In the genomic region with DNA sequence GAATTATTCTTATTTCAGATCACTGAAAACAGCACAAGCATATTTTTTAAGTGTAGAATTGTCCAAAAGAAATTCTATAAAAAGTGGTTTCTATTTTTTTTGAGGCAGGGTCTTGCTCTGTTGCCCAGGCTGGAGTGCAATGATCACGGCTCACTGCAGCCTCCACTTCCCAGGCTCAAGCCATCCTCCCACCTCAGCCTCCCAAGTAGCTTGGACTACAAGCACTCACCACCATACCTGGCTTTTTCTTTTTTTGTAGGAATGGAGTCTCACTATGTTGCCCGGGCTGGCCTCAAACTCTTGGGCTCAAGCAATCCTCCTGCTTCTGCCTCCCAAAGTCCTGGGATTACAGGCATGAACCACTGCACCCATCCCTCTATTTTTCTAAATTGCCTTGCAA, we compare ENCODE assay signal across 2 cellular contexts. TPM values are rescaled to one million over a fixed set of nuclear protein-coding genes. Genes with fewer than 3 reads are reported as not detected.
"Had no signal": no experiment of that assay in that cellular context is flagged by ENCODE, and none has a peak within 500 bp of the region (broad histone marks: within the 10 kb centered on the region; RNA-seq: fewer than 3 reads in every experiment).

No MANE protein-coding gene starts in this region.

RNA-seq across cellular contexts. Expression of a gene that starts 34.7 kb away (rescaled TPM):
- total RNA-seq: natural killer cell treated with Interleukin-12 subunit alpha and Interleukin-12 subunit beta and Interleukin-15 and Interleukin-18, amount 100 ng/mL, for 72 hours had no signal
- polyA plus RNA-seq: naive thymus-derived CD8-positive, alpha-beta T cell had no signal
